In the genomic region with DNA sequence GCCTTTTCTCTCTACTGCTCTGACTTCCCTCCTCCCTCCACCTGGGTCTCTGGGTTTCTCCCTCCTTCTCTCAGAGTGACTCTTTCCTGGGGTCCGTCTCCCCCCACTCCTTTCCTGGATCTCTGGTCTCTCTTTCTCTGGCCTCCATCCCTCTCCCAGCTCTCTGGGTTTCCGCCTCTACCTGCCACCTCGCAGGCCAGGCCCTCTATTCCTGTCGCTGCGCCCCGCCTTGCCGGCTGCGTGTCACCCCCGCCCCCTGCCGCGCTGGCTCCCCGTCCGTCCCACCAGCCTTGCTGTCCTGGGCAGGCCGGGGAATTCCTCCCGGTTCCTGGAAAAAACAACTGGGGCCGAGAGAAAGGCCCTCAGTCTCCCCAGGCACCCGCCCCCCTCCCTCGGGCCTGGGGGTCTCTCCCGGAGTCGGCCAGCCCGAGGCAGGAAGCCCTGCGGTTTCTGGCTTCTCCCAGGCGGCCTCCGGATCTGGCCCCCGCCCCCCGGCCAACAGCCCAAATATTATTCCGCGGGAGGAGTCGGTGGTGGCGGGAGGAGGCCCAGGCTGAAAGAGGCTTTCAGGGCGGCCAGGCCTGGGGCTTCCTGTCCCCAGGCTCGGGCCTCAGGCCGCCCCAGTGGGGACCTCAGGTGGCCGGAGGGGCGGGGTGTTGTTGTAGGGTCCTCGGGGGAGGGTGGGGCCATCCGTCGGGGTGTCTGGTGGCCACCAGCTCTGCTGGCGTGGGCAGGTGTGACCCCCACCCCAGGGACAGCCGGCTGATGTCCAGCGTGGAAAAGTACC, we compare ENCODE assay signal across 8 cellular contexts. TPM values are rescaled to one million over a fixed set of nuclear protein-coding genes. Genes with fewer than 3 reads are reported as not detected.
DNase-seq lines count a peak whose midpoint lies in the region; ATAC-seq, FAIRE-seq and TF ChIP-seq lines count a peak whose summit lies in the region.

No MANE protein-coding gene starts in this region.

- H4K8ac ChIP-seq in IMR-90 (ENCODE audit: low read depth in 2 of 2, low read length in 2 of 2): peak overlapping the region; percentile 70 to 82; a peak in 3 of 4 replicates

- H2BK120ac ChIP-seq in IMR-90 (ENCODE audit: low read depth, low read length): peak overlapping the region; percentile 19; the same call in 1 of the 2 replicates

- no peak for TF ChIP-seq CTCF in IMR-90 (conservative IDR thresholded peaks at IDR 0.05; ENCODE audit: low read depth, low read length)
- no peak for TF ChIP-seq CTCF in GM12878 (IDR thresholded peaks at IDR 0.05 in 2 of 3, conservative IDR thresholded peaks at IDR 0.05 in 1 of 3; ENCODE audit: control insufficient read depth in 2 of 3, extremely low read depth in 1 of 3, insufficient read depth in 1 of 3, low read depth in 3 of 3, low read length in 3 of 3)
- no peak for TF ChIP-seq CTCF in liver (IDR thresholded peaks at IDR 0.05; ENCODE audit: low read depth, low read length, missing input control)
- TF ChIP-seq CTCF in stomach (IDR thresholded peaks at IDR 0.05): no peak
- TF ChIP-seq CTCF in RWPE1 (conservative IDR thresholded peaks at IDR 0.05; ENCODE audit: low read depth): no peak

- H2BK15ac ChIP-seq in IMR-90 (ENCODE audit: low read depth, low read length): 0 out of 3 replicates have a peak overlapping the region, but pooled peaks have one; percentile 2

- SMC1A ChIA-PET in GM12878 (lab: Charles Lee; ENCODE audit: uncharacterized antibody, unreplicated experiment): interaction anchor here (1.2 kb wide), 1 partner anchor 12 kb away, joined by 4 read pairs; no protein-coding TSS in a partner anchor

- H3K79me2 ChIP-seq in GM12878 (ENCODE audit: control insufficient read depth, insufficient read depth, low read length): no peaks in the 10 kb centered on the region

- H2BK5ac ChIP-seq in IMR-90 (ENCODE audit: low read depth, low read length, poor library complexity, severe bottlenecking): no peak overlapping the region

- TF ChIP-seq RAD21 in IMR-90 (IDR thresholded peaks at IDR 0.05; ENCODE audit: low read length) (no peak), GM12878 (IDR thresholded peaks at IDR 0.05; ENCODE audit: insufficient read depth, low read depth, low read length) (no peak), liver (IDR thresholded peaks at IDR 0.05) (peak in 1 of 2 donors; percentile 35)

- no peak overlapping the region for H3K56ac ChIP-seq in IMR-90 (ENCODE audit: extremely low read depth, insufficient read depth, low read length)

- TF ChIP-seq POLR2A in IMR-90 (IDR thresholded peaks at IDR 0.05; ENCODE audit: low read depth, low read length) (no peak), GM12878 (IDR thresholded peaks at IDR 0.05; ENCODE audit: low read depth, low read length) (peak; percentile 60), stomach (IDR thresholded peaks at IDR 0.05) (no peak)

- H3K27ac ChIP-seq in IMR-90 (ENCODE audit: insufficient read depth, low read length) (no peak overlapping the region), GM12878 (ENCODE audit: control insufficient read depth, insufficient read depth) (peak overlapping the region; percentile 17; the same call in 1 of the 2 replicates), liver (ENCODE audit: low read depth in 1 of 2, low read length in 2 of 2) (peak overlapping the region; percentile 89 to 94), stomach (peak overlapping the region; percentile 90 to 96 (median 93)), RWPE1 (no peak overlapping the region)

- 25% methylated on average over 14 of the region's 41 CpGs; no CpG with 5 or more reads in 1 of the 2 experiments for WGBS in IMR-90 (ENCODE audit: extremely low coverage in 2 of 2, insufficient read length in 1 of 2), 2 experiments
- WGBS in GM12878 (ENCODE audit: insufficient coverage, insufficient replicate concordance, low lambda C conversion rate, missing lambda C conversion rate): 9% methylated on average over 39 of the region's 41 CpGs
- 4% methylated on average over 41 of the region's 41 CpGs for WGBS in liver
- WGBS in stomach, 5 donors: 3 to 11% (median 6%) methylated on average over 27 to 41 of the region's 41 CpGs

- 0 out of 2 replicates have a peak overlapping the region, but pooled peaks have one; percentile 26 for H3K18ac ChIP-seq in IMR-90 (ENCODE audit: low read depth, low read length)

- peak overlapping the region; percentile 72 for H2AK9ac ChIP-seq in IMR-90 (replicated peaks; ENCODE audit: low read depth, low read length, poor library complexity)

- CTCF ChIA-PET in IMR-90 (lab: Yijun Ruan, JAX) (no interaction called here), GM12878 (lab: Yijun Ruan, JAX) (interaction anchor here (1.1 to 1.2 kb wide), 2 partner anchors 12 to 13 kb away, joined by 3 read pairs; partner anchors contain the start of gene FOXA3), RWPE1 (lab: Yijun Ruan, JAX) (no interaction called here)

- in situ Hi-C loops in IMR-90 (cut with MboI; ENCODE audit: low sequenced_read_pairs) (no loop called here), GM12878 (cut with MboI) (no loop called here)

- TF ChIP-seq EP300 in GM12878 (IDR thresholded peaks at IDR 0.05; ENCODE audit: borderline replicate concordance in 1 of 2, control insufficient read depth in 1 of 2, low read depth in 2 of 2, low read length in 2 of 2) (no peak), stomach (IDR thresholded peaks at IDR 0.05) (no peak)

- H2BK20ac ChIP-seq in IMR-90 (ENCODE audit: low read depth, low read length): no peak overlapping the region

- no peak overlapping the region for H2AK5ac ChIP-seq in IMR-90 (ENCODE audit: low read depth, low read length)

- no peak for FAIRE-seq in GM12878 (lab: Jason Lieb, UNC)

- H3K23ac ChIP-seq in IMR-90 (ENCODE audit: low read depth, low read length): no peak overlapping the region

- peak overlapping the region; percentile 87; the same call in 1 of the 2 replicates for H4K5ac ChIP-seq in IMR-90 (ENCODE audit: low read depth, low read length)

- H2AFZ ChIP-seq in IMR-90 (replicated peaks; ENCODE audit: low read length, poor library complexity) (peak overlapping the region; percentile 90), GM12878 (ENCODE audit: control insufficient read depth, low read depth, low read length) (peak overlapping the region; percentile 86)

- H3K36me3 ChIP-seq in IMR-90 (ENCODE audit: control insufficient read depth, insufficient read depth, low read length) (no peaks in the 10 kb centered on the region), GM12878 (ENCODE audit: control insufficient read depth in 2 of 2, insufficient read depth in 2 of 2, low read length in 1 of 2) (no peaks in the 10 kb centered on the region), liver (ENCODE audit: control insufficient read depth in 4 of 4, insufficient read depth in 3 of 4, low read depth in 1 of 4, low read length in 3 of 4) (peaks cover 0 to 4% (median 1%) of the 10 kb centered on the region in 4 donors), stomach (peaks cover 0 to 13% (median 6%) of the 10 kb centered on the region in 4 donors)

- peak overlapping the region; percentile 83 for H3K4ac ChIP-seq in IMR-90 (ENCODE audit: low read depth, low read length)

- intact Hi-C loops in IMR-90 (cut with micrococcal nuclease): no loop called here
- intact Hi-C loops in GM12878 (cut with micrococcal nuclease; ENCODE audit: unreplicated experiment): no loop called here
- intact Hi-C loops in stomach (cut with DNase I; ENCODE audit: low total_unique reads): no loop called here
- intact Hi-C loops in posterior vena cava (cut with DNase I): no loop called here

- peak; percentile 16 for DNase-seq in IMR-90
- no peak for DNase-seq in GM12878 (ENCODE audit: low read depth, low spot score)
- peak; percentile 82 for DNase-seq in stomach
- no peak for DNase-seq in amygdala (lab: John Stamatoyannopoulos, UW)
- DNase-seq in HPDE6-E6E7 (ENCODE audit: extremely low spot score): no peak
- no peak for DNase-seq in RWPE1 (ENCODE audit: low spot score)
- DNase-seq in posterior vena cava (ENCODE audit: low spot score): no peak

- no peaks in the 10 kb centered on the region for H3K9me1 ChIP-seq in IMR-90 (ENCODE audit: insufficient read depth, low read length)

- POLR2A ChIA-PET in IMR-90 (lab: Charles Lee; ENCODE audit: unreplicated experiment): no interaction called here
- POLR2A ChIA-PET in GM12878 (lab: Charles Lee): interaction anchor here (0.7 to 1.5 kb wide), 5 partner anchors 9 to 1031 kb away, joined by 3 to 4 read pairs (median 3); partner anchors contain the start of genes FOXA3, IRF2BP1 and SYMPK
- POLR2A ChIA-PET in RWPE1 (lab: Yijun Ruan, JAX; ENCODE audit: low non-redundant PET): interaction anchor here (0.7 kb wide), 1 partner anchor 132 kb away, joined by 4 read pairs; no protein-coding TSS in a partner anchor

- H3K27me3 ChIP-seq in IMR-90 (ENCODE audit: control insufficient read depth, insufficient read depth, low read length) (peaks cover 28% of the 10 kb centered on the region), GM12878 (replicated peaks in 1 of 2; ENCODE audit: control insufficient read depth in 2 of 2, insufficient read depth in 2 of 2, low read length in 1 of 2) (no peaks in the 10 kb centered on the region), liver (ENCODE audit: control insufficient read depth in 4 of 4, insufficient read depth in 4 of 4, low read length in 3 of 4) (no peaks in the 10 kb centered on the region), stomach (peaks cover 0 to 30% (median 0%) of the 10 kb centered on the region in 3 donors)

- H3K9me3 ChIP-seq in IMR-90 (ENCODE audit: control insufficient read depth, insufficient read depth, low read length) (no peaks in the 10 kb centered on the region), GM12878 (replicated peaks; ENCODE audit: control insufficient read depth, insufficient read depth, low read length) (no peaks in the 10 kb centered on the region), liver (ENCODE audit: control insufficient read depth in 4 of 4, low read length in 3 of 4) (no peaks in the 10 kb centered on the region), stomach (no peaks in the 10 kb centered on the region)

- ATAC-seq in IMR-90 (ENCODE audit: low read depth) (peak; percentile 68), GM12878 (peak; percentile 73)

- BruUV-seq in IMR-90 (replicated peaks; lab: Mats Ljungman, UMichigan) (no TSS peak), GM12878 (replicated peaks; lab: Mats Ljungman, UMichigan) (no TSS peak)

- H3K14ac ChIP-seq in IMR-90 (replicated peaks; ENCODE audit: low read depth, low read length): no peak overlapping the region

- H3K4me2 ChIP-seq in IMR-90 (ENCODE audit: low read depth, low read length) (no peak overlapping the region), GM12878 (ENCODE audit: control insufficient read depth, insufficient read depth) (peak overlapping the region; percentile 81)

- dilution Hi-C loops in IMR-90 (cut with HindIII; ENCODE audit: low sequenced_read_pairs, unreplicated experiment): no loop called here

- no peak overlapping the region for H3K4me3 ChIP-seq in IMR-90 (ENCODE audit: insufficient read depth, low read depth, low read length)
- peak overlapping the region; percentile 48 for H3K4me3 ChIP-seq in GM12878
- H3K4me3 ChIP-seq in liver (ENCODE audit: low read depth in 1 of 3, low read length in 3 of 3): peak overlapping the region in 1 of 3 donors; percentile 38
- H3K4me3 ChIP-seq in stomach: peak overlapping the region in 3 of 4 donors; percentile 19 to 29 (median 28)

- H3K79me1 ChIP-seq in IMR-90 (ENCODE audit: low read depth in 1 of 2, low read length in 2 of 2): no peaks in the 10 kb centered on the region

- H4K91ac ChIP-seq in IMR-90 (ENCODE audit: insufficient read depth, low read depth, low read length): peak overlapping the region; percentile 32; the same call in 1 of the 2 replicates

- H3K9ac ChIP-seq in IMR-90 (ENCODE audit: low read depth, low read length): peak overlapping the region; percentile 38; the same call in 1 of the 2 replicates
- peak overlapping the region; percentile 69 for H3K9ac ChIP-seq in GM12878 (ENCODE audit: control insufficient read depth, insufficient read depth, low read length)
- peak overlapping the region; percentile 9 to 78 for H3K9ac ChIP-seq in liver (ENCODE audit: low read depth in 1 of 2, low read length in 2 of 2)

- H4K20me1 ChIP-seq in IMR-90 (ENCODE audit: insufficient read depth, low read length): no peaks in the 10 kb centered on the region
- no peaks in the 10 kb centered on the region for H4K20me1 ChIP-seq in GM12878 (ENCODE audit: control insufficient read depth, insufficient read depth)

- H3K4me1 ChIP-seq in IMR-90 (ENCODE audit: control insufficient read depth, insufficient read depth, low read length): peaks cover 4% of the 10 kb centered on the region; the same call in 1 of the 2 replicates
- H3K4me1 ChIP-seq in GM12878 (ENCODE audit: control insufficient read depth, insufficient read depth, low read length): peaks cover 14% of the 10 kb centered on the region
- peaks cover 21 to 78% (median 50%) of the 10 kb centered on the region in 4 donors for H3K4me1 ChIP-seq in liver (ENCODE audit: control insufficient read depth in 4 of 4, insufficient read depth in 4 of 4, low read length in 3 of 4)
- H3K4me1 ChIP-seq in stomach: peaks cover 67 to 99% (median 88%) of the 10 kb centered on the region in 4 donors

- RAD21 ChIA-PET in GM12878 (lab: Charles Lee; ENCODE audit: unreplicated experiment): interaction anchor here (1.2 kb wide), 1 partner anchor 12 kb away, joined by 4 read pairs; the partner anchor contains the start of gene FOXA3

RNA-seq across cellular contexts. Expression of gene IRF2BP1, which starts 9.3 kb away (rescaled TPM):
- total RNA-seq in IMR-90 (2012; rRNA removed) (4.5 and 5.0 TPM in 2 replicates), GM12878 (2014; rRNA removed) (15.4 and 19.9 TPM in 2 replicates), GM12878 (2014; rRNA removed; fragmentation: Illumina TruSeq; extraction: Trizol) (2.1 and 3.0 TPM in 2 replicates), GM12878 (2021) (23.1 and 24.4 TPM in 2 replicates), liver (10 to 100 TPM; 16.5 to 16.8 TPM), stomach (10 to 100 TPM in 4 of 5 donors, not detected in 1; 13.4 to 75.9 (median 24.1) TPM), posterior vena cava (10 to 100 TPM; 14.3 to 14.5 TPM)
- polyA plus RNA-seq in IMR-90 (2012; rRNA removed) (8.5 and 11.6 TPM in 2 replicates), GM12878 (2011; rRNA removed) (0.76 and 1.9 TPM in 2 replicates), GM12878 (2014; fragmentation: Illumina TruSeq; extraction: Trizol) (0.30 and 2.0 TPM in 2 replicates), GM12878 (2014; fragmentation: Nextera tagmentation; extraction: Ambion mirVana) (under 1 TPM; 0.31 to 0.69 TPM), GM12878 (2014; rRNA removed) (12.5 and 14.5 TPM in 2 replicates), GM12878 (2016; fragmentation: Nextera tagmentation; extraction: Ambion mirVana) (1 to 10 TPM; 5.8 to 7.9 TPM), liver (10 to 100 TPM in 1 of 2 donors, 1 to 10 TPM in 1; 4.9 to 16.3 TPM), stomach (10 to 100 TPM; 11.5 to 12.8 (median 12.8) TPM)
- polyA plus RNA-seq in IMR-90 (2012; cell fraction: cytosol; rRNA removed): 9.6 and 15.7 TPM in 2 replicates
- polyA plus RNA-seq in IMR-90 (2012; cell fraction: nucleus; rRNA removed; ENCODE audit: low replicate concordance): 3.3 and 9.4 TPM in 2 replicates
- 15.6 and 16.9 TPM in 2 replicates for total RNA-seq in GM12878 (2013; cell fraction: nucleolus; rRNA removed)
- polyA plus RNA-seq in GM12878 (2011; ENCODE audit: low read depth): 2.0 TPM
- 3.1 and 6.3 TPM in 2 replicates for polyA plus RNA-seq in GM12878 (2011; cell fraction: cytosol; rRNA removed)
- 8.8 and 10.9 TPM in 2 replicates for polyA plus RNA-seq in GM12878 (2011; cell fraction: nucleus; rRNA removed)
- polyA plus RNA-seq in GM12878 (2012): 5.4 and 7.5 TPM in 2 replicates
- 2.2 and 5.3 TPM in 2 replicates for polyA minus RNA-seq in GM12878 (2011; rRNA and poly(A)+ RNA removed)
- 5.0 and 5.5 TPM in 2 replicates for polyA minus RNA-seq in GM12878 (2011; cell fraction: cytosol; rRNA and poly(A)+ RNA removed)
- 10.6 and 15.7 TPM in 2 replicates for polyA minus RNA-seq in GM12878 (2011; cell fraction: nucleus; rRNA and poly(A)+ RNA removed)

RNA-seq across cellular contexts. Expression of gene FOXA3, which starts 12.5 kb away (rescaled TPM):
- total RNA-seq in IMR-90 (2012; rRNA removed): not detected in 2 replicates
- polyA plus RNA-seq in IMR-90 (2012; rRNA removed): not detected in 2 replicates
- polyA plus RNA-seq in IMR-90 (2012; cell fraction: cytosol; rRNA removed): 0.01 TPM in 1 of 2 replicates, not detected in the other
- polyA plus RNA-seq in IMR-90 (2012; cell fraction: nucleus; rRNA removed; ENCODE audit: low replicate concordance): not detected in 2 replicates
- total RNA-seq in GM12878 (2013; cell fraction: nucleolus; rRNA removed): 0.44 TPM in 1 of 2 replicates, not detected in the other
- total RNA-seq in GM12878 (2014; rRNA removed): 0.11 TPM in 2 replicates
- 0.09 TPM in 1 of 2 replicates, not detected in the other for total RNA-seq in GM12878 (2014; rRNA removed; fragmentation: Illumina TruSeq; extraction: Trizol)
- 0.31 TPM in 1 of 2 replicates, not detected in the other for total RNA-seq in GM12878 (2021)
- not detected for polyA plus RNA-seq in GM12878 (2011; ENCODE audit: low read depth)
- polyA plus RNA-seq in GM12878 (2011; rRNA removed): 0.65 and 0.83 TPM in 2 replicates
- polyA plus RNA-seq in GM12878 (2011; cell fraction: cytosol; rRNA removed): 0.60 and 1.1 TPM in 2 replicates
- polyA plus RNA-seq in GM12878 (2011; cell fraction: nucleus; rRNA removed): 0.37 and 0.78 TPM in 2 replicates
- polyA plus RNA-seq in GM12878 (2012): 0.18 TPM in 1 of 2 replicates, not detected in the other
- polyA plus RNA-seq in GM12878 (2014; fragmentation: Illumina TruSeq; extraction: Trizol): not detected in 2 replicates
- polyA plus RNA-seq in GM12878 (2014; fragmentation: Nextera tagmentation; extraction: Ambion mirVana): under 1 TPM in 1 of 2 experiments, not detected in 1; 0.04 TPM
- polyA plus RNA-seq in GM12878 (2014; rRNA removed): 0.05 TPM in 2 replicates
- polyA plus RNA-seq in GM12878 (2016; fragmentation: Nextera tagmentation; extraction: Ambion mirVana): not detected
- 0.51 and 0.93 TPM in 2 replicates for polyA minus RNA-seq in GM12878 (2011; rRNA and poly(A)+ RNA removed)
- polyA minus RNA-seq in GM12878 (2011; cell fraction: cytosol; rRNA and poly(A)+ RNA removed): 0.62 TPM in 1 of 2 replicates, not detected in the other
- 0.67 TPM in 1 of 2 replicates, not detected in the other for polyA minus RNA-seq in GM12878 (2011; cell fraction: nucleus; rRNA and poly(A)+ RNA removed)
- 10 to 100 TPM; 12.3 to 30.8 TPM for total RNA-seq in liver
- polyA plus RNA-seq in liver: 10 to 100 TPM; 11.5 to 37.1 TPM
- 10 to 100 TPM in 4 of 5 donors, 1 to 10 TPM in 1; 7.6 to 46.7 (median 18.5) TPM for total RNA-seq in stomach
- 10 to 100 TPM; 11.9 to 65.8 (median 41.0) TPM for polyA plus RNA-seq in stomach
- not detected for total RNA-seq in posterior vena cava

RNA-seq across cellular contexts. Expression of gene SYMPK, which starts 13.7 kb away (rescaled TPM):
- total RNA-seq in IMR-90 (2012; rRNA removed): 33.6 and 35.3 TPM in 2 replicates
- 70.0 and 71.5 TPM in 2 replicates for polyA plus RNA-seq in IMR-90 (2012; rRNA removed)
- polyA plus RNA-seq in IMR-90 (2012; cell fraction: cytosol; rRNA removed): 32.0 and 52.6 TPM in 2 replicates
- 124 and 193 TPM in 2 replicates for polyA plus RNA-seq in IMR-90 (2012; cell fraction: nucleus; rRNA removed; ENCODE audit: low replicate concordance)
- 125 and 148 TPM in 2 replicates for total RNA-seq in GM12878 (2013; cell fraction: nucleolus; rRNA removed)
- 41.3 and 51.1 TPM in 2 replicates for total RNA-seq in GM12878 (2014; rRNA removed)
- 30.3 and 33.9 TPM in 2 replicates for total RNA-seq in GM12878 (2014; rRNA removed; fragmentation: Illumina TruSeq; extraction: Trizol)
- total RNA-seq in GM12878 (2021): 107 and 109 TPM in 2 replicates
- polyA plus RNA-seq in GM12878 (2011; ENCODE audit: low read depth): 39.2 TPM
- 65.6 and 105 TPM in 2 replicates for polyA plus RNA-seq in GM12878 (2011; rRNA removed)
- polyA plus RNA-seq in GM12878 (2011; cell fraction: cytosol; rRNA removed): 89.6 and 90.4 TPM in 2 replicates
- 259 and 261 TPM in 2 replicates for polyA plus RNA-seq in GM12878 (2011; cell fraction: nucleus; rRNA removed)
- polyA plus RNA-seq in GM12878 (2012): 59.8 and 68.6 TPM in 2 replicates
- 46.5 and 72.4 TPM in 2 replicates for polyA plus RNA-seq in GM12878 (2014; fragmentation: Illumina TruSeq; extraction: Trizol)
- under 1 TPM; 0.49 to 0.79 TPM for polyA plus RNA-seq in GM12878 (2014; fragmentation: Nextera tagmentation; extraction: Ambion mirVana)
- polyA plus RNA-seq in GM12878 (2014; rRNA removed): 88.0 and 99.6 TPM in 2 replicates
- polyA plus RNA-seq in GM12878 (2016; fragmentation: Nextera tagmentation; extraction: Ambion mirVana): 10 to 100 TPM; 30.4 to 30.8 TPM
- polyA minus RNA-seq in GM12878 (2011; rRNA and poly(A)+ RNA removed): 126 and 141 TPM in 2 replicates
- 41.4 and 56.8 TPM in 2 replicates for polyA minus RNA-seq in GM12878 (2011; cell fraction: cytosol; rRNA and poly(A)+ RNA removed)
- polyA minus RNA-seq in GM12878 (2011; cell fraction: nucleus; rRNA and poly(A)+ RNA removed): 34.8 and 61.6 TPM in 2 replicates
- 10 to 100 TPM; 22.2 to 26.1 TPM for total RNA-seq in liver
- 10 to 100 TPM in 1 of 2 donors, 1 to 10 TPM in 1; 5.5 to 26.0 TPM for polyA plus RNA-seq in liver
- total RNA-seq in stomach: 100 to 1,000 TPM in 2 of 5 donors, 10 to 100 TPM in 3; 32.2 to 420 (median 84.6) TPM
- 100 to 1,000 TPM in 1 of 3 donors, 10 to 100 TPM in 2; 71.9 to 101 (median 75.0) TPM for polyA plus RNA-seq in stomach
- 10 to 100 TPM; 41.2 to 44.6 TPM for total RNA-seq in posterior vena cava

RNA-seq across cellular contexts. Expression of gene MYPOP, which starts 25.8 kb away (rescaled TPM):
- total RNA-seq in IMR-90 (2012; rRNA removed) (0.28 and 0.36 TPM in 2 replicates), GM12878 (2014; rRNA removed) (1.7 and 2.1 TPM in 2 replicates), GM12878 (2014; rRNA removed; fragmentation: Illumina TruSeq; extraction: Trizol) (1.1 and 1.2 TPM in 2 replicates), GM12878 (2021) (9.4 TPM in 2 replicates), liver (1 to 10 TPM in 1 of 2 donors, under 1 TPM in 1; 0.70 to 1.8 TPM), stomach (10 to 100 TPM in 1 of 5 donors, 1 to 10 TPM in 1, under 1 TPM in 3; 0.58 to 12.2 (median 0.73) TPM), posterior vena cava (1 to 10 TPM; 4.3 to 6.1 TPM)
- polyA plus RNA-seq in IMR-90 (2012; rRNA removed) (2.8 and 3.1 TPM in 2 replicates), GM12878 (2011; rRNA removed) (0.52 and 1.1 TPM in 2 replicates), GM12878 (2014; fragmentation: Illumina TruSeq; extraction: Trizol) (0.92 and 2.3 TPM in 2 replicates), GM12878 (2014; fragmentation: Nextera tagmentation; extraction: Ambion mirVana) (1 to 10 TPM in 1 of 2 experiments, under 1 TPM in 1; 0.47 to 1.7 TPM), GM12878 (2014; rRNA removed) (4.6 and 5.8 TPM in 2 replicates), GM12878 (2016; fragmentation: Nextera tagmentation; extraction: Ambion mirVana) (1 to 10 TPM in 1 of 2 experiments, under 1 TPM in 1; 0.70 to 1.1 TPM), liver (1 to 10 TPM in 1 of 2 donors, under 1 TPM in 1; 0.90 to 3.0 TPM), stomach (1 to 10 TPM; 4.2 to 5.0 (median 5.0) TPM)
- 3.4 and 5.0 TPM in 2 replicates for polyA plus RNA-seq in IMR-90 (2012; cell fraction: cytosol; rRNA removed)
- polyA plus RNA-seq in IMR-90 (2012; cell fraction: nucleus; rRNA removed; ENCODE audit: low replicate concordance): 8.9 and 14.7 TPM in 2 replicates
- 4.3 and 5.0 TPM in 2 replicates for total RNA-seq in GM12878 (2013; cell fraction: nucleolus; rRNA removed)
- polyA plus RNA-seq in GM12878 (2011; ENCODE audit: low read depth): 0.52 TPM
- polyA plus RNA-seq in GM12878 (2011; cell fraction: cytosol; rRNA removed): 2.0 and 2.4 TPM in 2 replicates
- polyA plus RNA-seq in GM12878 (2011; cell fraction: nucleus; rRNA removed): 4.4 and 5.6 TPM in 2 replicates
- polyA plus RNA-seq in GM12878 (2012): 3.8 and 4.8 TPM in 2 replicates
- 0.44 and 0.46 TPM in 2 replicates for polyA minus RNA-seq in GM12878 (2011; rRNA and poly(A)+ RNA removed)
- 1.2 TPM in 2 replicates for polyA minus RNA-seq in GM12878 (2011; cell fraction: cytosol; rRNA and poly(A)+ RNA removed)
- 1.2 and 2.5 TPM in 2 replicates for polyA minus RNA-seq in GM12878 (2011; cell fraction: nucleus; rRNA and poly(A)+ RNA removed)

RNA-seq across cellular contexts. Expression of gene NANOS2, which starts 38.0 kb away (rescaled TPM):
- total RNA-seq in IMR-90 (2012; rRNA removed): not detected in 2 replicates
- not detected in 2 replicates for polyA plus RNA-seq in IMR-90 (2012; rRNA removed)
- polyA plus RNA-seq in IMR-90 (2012; cell fraction: cytosol; rRNA removed): not detected in 2 replicates
- not detected in 2 replicates for polyA plus RNA-seq in IMR-90 (2012; cell fraction: nucleus; rRNA removed; ENCODE audit: low replicate concordance)
- total RNA-seq in GM12878 (2013; cell fraction: nucleolus; rRNA removed): not detected in 2 replicates
- total RNA-seq in GM12878 (2014; rRNA removed): not detected in 2 replicates
- total RNA-seq in GM12878 (2014; rRNA removed; fragmentation: Illumina TruSeq; extraction: Trizol): not detected in 2 replicates
- total RNA-seq in GM12878 (2021): not detected in 2 replicates
- not detected for polyA plus RNA-seq in GM12878 (2011; ENCODE audit: low read depth)
- not detected in 2 replicates for polyA plus RNA-seq in GM12878 (2011; rRNA removed)
- not detected in 2 replicates for polyA plus RNA-seq in GM12878 (2011; cell fraction: cytosol; rRNA removed)
- not detected in 2 replicates for polyA plus RNA-seq in GM12878 (2011; cell fraction: nucleus; rRNA removed)
- polyA plus RNA-seq in GM12878 (2012): not detected in 2 replicates
- not detected in 2 replicates for polyA plus RNA-seq in GM12878 (2014; fragmentation: Illumina TruSeq; extraction: Trizol)
- polyA plus RNA-seq in GM12878 (2014; fragmentation: Nextera tagmentation; extraction: Ambion mirVana): not detected
- polyA plus RNA-seq in GM12878 (2014; rRNA removed): 0.04 TPM in 1 of 2 replicates, not detected in the other
- not detected for polyA plus RNA-seq in GM12878 (2016; fragmentation: Nextera tagmentation; extraction: Ambion mirVana)
- polyA minus RNA-seq in GM12878 (2011; rRNA and poly(A)+ RNA removed): not detected in 2 replicates
- not detected in 2 replicates for polyA minus RNA-seq in GM12878 (2011; cell fraction: cytosol; rRNA and poly(A)+ RNA removed)
- not detected in 2 replicates for polyA minus RNA-seq in GM12878 (2011; cell fraction: nucleus; rRNA and poly(A)+ RNA removed)
- total RNA-seq in liver: not detected
- polyA plus RNA-seq in liver: not detected
- total RNA-seq in stomach: not detected
- polyA plus RNA-seq in stomach: not detected
- not detected for total RNA-seq in posterior vena cava

Comparison
In these comparisons a context has a peak if more than half of its experiments do, and no peak if none do; other contexts are left out.
1. DNase-seq: peak in IMR-90 (single experiment) and stomach (single experiment); none in GM12878 (single experiment), amygdala (0 of 56), HPDE6-E6E7 (single experiment), RWPE1 (single experiment) and posterior vena cava (single experiment).
2. H3K27ac ChIP-seq: peak in GM12878 (single experiment), liver (2 of 2) and stomach (5 of 5); none in IMR-90 (single experiment) and RWPE1 (single experiment).
3. Peak in every context shown above with its lines, with median percentiles within 50 percentile points of each other: H3K9ac ChIP-seq.